In genomic region chrX:40093586-40093985, GRCh38 we compare ENCODE assay signal across 1 cellular context.
TF ChIP-seq lines count a peak whose summit lies in the region.

No MANE protein-coding gene starts in this region.

TF ChIP-seq in K562, 482 proteins besides CTCF, POLR2A, EP300 and RAD21 (continued from another document):
- no peak for TF ChIP-seq ZBTB12 (CRISPR knock-in tag; IDR thresholded peaks at IDR 0.05)
- no peak for TF ChIP-seq RERE (CRISPR knock-in tag; IDR thresholded peaks at IDR 0.05; ENCODE audit: borderline replicate concordance)
